In the genomic region with DNA sequence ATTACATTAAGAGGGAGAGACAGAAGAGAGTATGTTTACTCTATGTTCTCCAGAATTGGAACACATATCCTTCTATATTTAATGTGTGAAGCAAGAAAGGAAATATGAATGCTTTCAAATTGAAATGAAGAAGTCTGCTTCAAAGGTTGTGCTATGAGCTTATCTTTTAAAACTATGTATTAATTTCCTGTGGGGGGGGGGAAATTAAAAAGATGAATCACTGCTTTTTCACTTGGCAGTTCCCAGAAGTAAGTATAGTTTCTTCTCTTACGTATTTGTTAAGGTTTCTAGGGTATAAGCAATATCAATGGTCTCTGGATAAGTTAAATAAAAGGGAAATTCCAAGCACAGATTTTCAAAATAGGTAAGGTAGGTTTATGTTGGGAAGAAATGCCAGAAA, we compare ENCODE assay signal across 19 cellular contexts. TPM values are rescaled to one million over a fixed set of nuclear protein-coding genes. Genes with fewer than 3 reads are reported as not detected.
DNase-seq lines count a peak whose midpoint lies in the region; ATAC-seq and TF ChIP-seq lines count a peak whose summit lies in the region.
"Had no signal": no experiment of that assay in that cellular context is flagged by ENCODE, and none has a peak within 500 bp of the region (broad histone marks: within the 10 kb centered on the region; RNA-seq: fewer than 3 reads in every experiment).

No MANE protein-coding gene starts in this region.

- H3K36me3 Mint-ChIP-seq in natural killer cell (no peaks in the 10 kb centered on the region), chondrocyte (ENCODE audit: low read depth) (peaks cover 17% of the 10 kb centered on the region)
- H3K36me3 Mint-ChIP-seq in natural killer cell treated with Interleukin-12 subunit alpha and Interleukin-12 subunit beta and Interleukin-15 and Interleukin-18, amount 100 ng/mL, for 72 hours, result peaks cover 21% of the 10 kb centered on the region
- peaks cover 30 to 48% of the 10 kb centered on the region in 2 donors for H3K36me3 Mint-ChIP-seq in stimulated activated naive B cell treated with anti-CD40 and anti-IgM and Interleukin-4, amounts not matched to agents 10 μg/mL and 1 μg/mL and 100 μg/mL, for 72 hours

- peaks cover 14 to 26% of the 10 kb centered on the region in 2 donors for H3K4me1 Mint-ChIP-seq in natural killer cell
- peaks cover 23 to 25% of the 10 kb centered on the region in 2 donors for H3K4me1 Mint-ChIP-seq in natural killer cell treated with Interleukin-12 subunit alpha and Interleukin-12 subunit beta and Interleukin-15 and Interleukin-18, amount 100 ng/mL, for 72 hours (ENCODE audit: low read depth in 2 of 2)
- peaks cover 10% of the 10 kb centered on the region for H3K4me1 Mint-ChIP-seq in chondrocyte (ENCODE audit: low read depth)
- H3K4me1 Mint-ChIP-seq in stimulated activated naive B cell treated with anti-CD40 and anti-IgM and Interleukin-4, amounts not matched to agents 10 μg/mL and 1 μg/mL and 100 μg/mL, for 72 hours, result peaks cover 13 to 37% of the 10 kb centered on the region in 2 donors

- H3K9me3 Mint-ChIP-seq in natural killer cell (no peaks in the 10 kb centered on the region), chondrocyte (ENCODE audit: low read depth) (no peaks in the 10 kb centered on the region)
- H3K9me3 Mint-ChIP-seq in natural killer cell treated with Interleukin-12 subunit alpha and Interleukin-12 subunit beta and Interleukin-15 and Interleukin-18, amount 100 ng/mL, for 72 hours, result no peaks in the 10 kb centered on the region
- H3K9me3 Mint-ChIP-seq in stimulated activated naive B cell treated with anti-CD40 and anti-IgM and Interleukin-4, amounts not matched to agents 10 μg/mL and 1 μg/mL and 100 μg/mL, for 72 hours, result no peaks in the 10 kb centered on the region
- H3K9me3 Mint-ChIP-seq: activated B cell treated with CpG ODN at 0.5 μM for 24 hours; T-helper 2 cell treated with Interferon-gamma antibody and Interleukin-4, amounts not matched to agents 5 μg/mL and 100 μg/mL, for 36 hours had no signal

- ATAC-seq in natural killer cell, result no peak
- no peak for ATAC-seq in natural killer cell treated with Interleukin-12 subunit alpha and Interleukin-12 subunit beta and Interleukin-15 and Interleukin-18, amount 100 ng/mL, for 72 hours
- no peak for ATAC-seq in stimulated activated naive B cell treated with anti-CD40 and anti-IgM and Interleukin-4, amounts not matched to agents 10 μg/mL and 1 μg/mL and 100 μg/mL, for 72 hours (replicated peaks)
- ATAC-seq: PC-3 had no signal

- H3K27ac Mint-ChIP-seq in natural killer cell (peak overlapping the region; percentile 17 to 48), chondrocyte (ENCODE audit: unreplicated experiment) (peak overlapping the region; percentile 29)
- peak overlapping the region in 1 of 2 donors; percentile 74 for H3K27ac Mint-ChIP-seq in natural killer cell treated with Interleukin-12 subunit alpha and Interleukin-12 subunit beta and Interleukin-15 and Interleukin-18, amount 100 ng/mL, for 72 hours
- H3K27ac Mint-ChIP-seq in stimulated activated naive B cell treated with anti-CD40 and anti-IgM and Interleukin-4, amounts not matched to agents 10 μg/mL and 1 μg/mL and 100 μg/mL, for 72 hours, result peak overlapping the region; percentile 82
- H3K27ac Mint-ChIP-seq: activated B cell treated with CpG ODN at 0.5 μM for 24 hours; T-helper 2 cell treated with Interferon-gamma antibody and Interleukin-4, amounts not matched to agents 5 μg/mL and 100 μg/mL, for 36 hours had no signal

- H3K27me3 Mint-ChIP-seq in natural killer cell (ENCODE audit: low read depth in 2 of 2) (no peaks in the 10 kb centered on the region), chondrocyte (ENCODE audit: low read depth) (no peaks in the 10 kb centered on the region)
- H3K27me3 Mint-ChIP-seq in natural killer cell treated with Interleukin-12 subunit alpha and Interleukin-12 subunit beta and Interleukin-15 and Interleukin-18, amount 100 ng/mL, for 72 hours, result no peaks in the 10 kb centered on the region
- H3K27me3 Mint-ChIP-seq in stimulated activated naive B cell treated with anti-CD40 and anti-IgM and Interleukin-4, amounts not matched to agents 10 μg/mL and 1 μg/mL and 100 μg/mL, for 72 hours, result no peaks in the 10 kb centered on the region
- H3K27me3 Mint-ChIP-seq: activated B cell treated with CpG ODN at 0.5 μM for 24 hours had no signal

- intact Hi-C loops in natural killer cell (cut with micrococcal nuclease), result no loop called here

- no peak for TF ChIP-seq CTCF in natural killer cell (IDR thresholded peaks at IDR 0.05)
- TF ChIP-seq CTCF in chondrocyte (IDR thresholded peaks at IDR 0.05), result no peak

- DNase-seq in natural killer cell, result no peak
- no peak for DNase-seq in natural killer cell treated with Interleukin-12 subunit alpha and Interleukin-12 subunit beta and Interleukin-15 and Interleukin-18, amount 100 ng/mL, for 72 hours (ENCODE audit: low spot score)
- DNase-seq in chondrocyte (ENCODE audit: low spot score), result no peak
- DNase-seq in stimulated activated naive B cell treated with anti-CD40 and anti-IgM and Interleukin-4, amounts not matched to agents 10 μg/mL and 1 μg/mL and 100 μg/mL, for 72 hours, result no peak
- no peak for DNase-seq in NCI-H526 (lab: John Stamatoyannopoulos, UW)
- no peak for DNase-seq in NCI-H146 treated with DMSO at 0.1 percent for 48 hours (lab: John Stamatoyannopoulos, UW; ENCODE audit: unreplicated experiment)
- DNase-seq: activated B cell treated with CpG ODN at 0.5 μM for 24 hours; activated gamma-delta T cell treated with Interleukin-2 at 50 U/mL for 16 hours; COR-L47; kidney glomerular epithelial cell; NCI-H146; NCI-H82; PC-3; SIG-M5; stimulated activated CD4-positive, alpha-beta T cell treated with anti-CD3 and anti-CD28 coated beads, Interleukin-4, amount 100 ng/mL, for 4 hours had no signal

- no peak overlapping the region for H3K4me3 Mint-ChIP-seq in natural killer cell
- no peak overlapping the region for H3K4me3 Mint-ChIP-seq in natural killer cell treated with Interleukin-12 subunit alpha and Interleukin-12 subunit beta and Interleukin-15 and Interleukin-18, amount 100 ng/mL, for 72 hours
- no peak overlapping the region for H3K4me3 Mint-ChIP-seq in chondrocyte (ENCODE audit: unreplicated experiment)
- no peak overlapping the region for H3K4me3 Mint-ChIP-seq in stimulated activated naive B cell treated with anti-CD40 and anti-IgM and Interleukin-4, amounts not matched to agents 10 μg/mL and 1 μg/mL and 100 μg/mL, for 72 hours
- H3K4me3 Mint-ChIP-seq: activated B cell treated with CpG ODN at 0.5 μM for 24 hours; T-helper 2 cell treated with Interferon-gamma antibody and Interleukin-4, amounts not matched to agents 5 μg/mL and 100 μg/mL, for 36 hours had no signal

RNA-seq across cellular contexts. Expression of gene TERF2, which starts 7.0 kb away (rescaled TPM):
- total RNA-seq in natural killer cell, result 10 to 100 TPM; 35.0 to 44.2 (median 36.6) TPM
- total RNA-seq in natural killer cell treated with Interleukin-12 subunit alpha and Interleukin-12 subunit beta and Interleukin-15 and Interleukin-18, amount 100 ng/mL, for 72 hours, result 10 to 100 TPM; 39.9 to 43.3 TPM
- 27.1 to 27.9 TPM (median 27.7 TPM) in 3 replicates for total RNA-seq in chondrocyte

RNA-seq across cellular contexts. Expression of gene TMED6, which starts 27.2 kb away (rescaled TPM):
- total RNA-seq in natural killer cell (1 to 10 TPM; 1.4 to 1.8 (median 1.6) TPM), chondrocyte (0.38 to 0.65 TPM (median 0.55 TPM) in 3 replicates)
- total RNA-seq in natural killer cell treated with Interleukin-12 subunit alpha and Interleukin-12 subunit beta and Interleukin-15 and Interleukin-18, amount 100 ng/mL, for 72 hours, result 1 to 10 TPM; 1.5 to 5.0 TPM
- total RNA-seq: Daoy, frontal cortex, PC-3, temporal lobe had no signal

RNA-seq across cellular contexts. Expression of gene NIP7, which starts 39.2 kb away (rescaled TPM):
- total RNA-seq in natural killer cell (10 to 100 TPM; 33.7 to 41.8 (median 37.7) TPM), chondrocyte (17.2 to 28.8 TPM (median 18.6 TPM) in 3 replicates)
- total RNA-seq in natural killer cell treated with Interleukin-12 subunit alpha and Interleukin-12 subunit beta and Interleukin-15 and Interleukin-18, amount 100 ng/mL, for 72 hours, result 10 to 100 TPM; 52.3 to 82.8 TPM

RNA-seq across cellular contexts. Expression of gene COG8, which starts 39.4 kb away (rescaled TPM):
- total RNA-seq in natural killer cell (10 to 100 TPM; 26.3 to 34.6 (median 29.0) TPM), chondrocyte (34.1 to 45.7 TPM (median 36.8 TPM) in 3 replicates)
- 10 to 100 TPM; 29.6 to 39.0 TPM for total RNA-seq in natural killer cell treated with Interleukin-12 subunit alpha and Interleukin-12 subunit beta and Interleukin-15 and Interleukin-18, amount 100 ng/mL, for 72 hours

RNA-seq across cellular contexts. Expression of gene CYB5B, which starts 45.7 kb away (rescaled TPM):
- 100 to 1,000 TPM in 1 of 3 donors, 10 to 100 TPM in 2; 73.1 to 106 (median 88.4) TPM for total RNA-seq in natural killer cell
- 100 to 1,000 TPM; 162 to 230 TPM for total RNA-seq in natural killer cell treated with Interleukin-12 subunit alpha and Interleukin-12 subunit beta and Interleukin-15 and Interleukin-18, amount 100 ng/mL, for 72 hours
- total RNA-seq in chondrocyte, result 67.3 to 75.5 TPM (median 71.8 TPM) in 3 replicates
